8 cellular contexts compared by ENCODE assay signal in the genomic region with DNA sequence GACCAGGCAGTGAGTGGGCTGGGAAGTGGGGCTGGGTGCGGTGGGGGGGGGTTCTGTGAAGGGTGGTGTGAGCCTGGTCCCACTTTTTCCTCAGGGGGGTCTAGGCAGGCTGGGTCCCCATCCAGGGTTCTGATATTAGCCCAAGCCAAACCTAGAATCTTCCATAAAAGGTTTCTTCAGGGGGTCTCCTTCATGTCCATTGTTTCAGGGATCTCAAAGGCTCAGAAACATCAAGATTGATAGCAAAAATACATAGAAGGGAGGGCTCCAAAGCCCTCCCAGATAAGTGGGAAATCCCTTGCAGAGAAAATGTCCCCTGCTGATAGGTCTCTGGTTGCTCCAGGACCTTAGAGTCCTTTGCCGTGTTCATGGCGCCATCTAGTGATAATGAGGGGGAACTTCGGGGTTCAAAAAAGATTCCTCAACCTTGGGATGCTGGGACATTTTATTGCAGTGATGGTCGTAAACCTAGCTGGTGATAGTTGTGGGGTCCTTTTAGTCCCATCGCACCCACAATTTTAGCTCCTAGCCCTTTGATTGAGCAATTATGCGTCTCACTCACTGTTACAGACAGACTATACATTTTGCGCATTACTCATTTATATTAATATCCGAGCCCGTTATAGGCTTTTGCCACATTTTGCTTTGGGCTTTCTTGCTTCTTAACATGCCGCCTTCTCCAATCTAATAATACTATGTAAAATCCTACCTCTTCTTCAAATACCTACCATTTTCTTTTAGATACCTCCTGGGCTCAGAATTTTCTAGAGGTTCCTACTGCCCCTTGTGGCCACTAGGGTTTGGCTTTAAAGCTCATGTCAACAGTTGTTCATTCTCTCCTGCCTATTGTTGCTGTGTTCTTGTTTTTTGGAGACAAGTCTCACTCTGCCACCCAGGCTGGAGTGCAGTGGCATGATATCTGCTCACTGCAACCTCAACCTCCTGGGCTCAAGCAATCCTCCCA. TPM values are rescaled to one million over a fixed set of nuclear protein-coding genes. Genes with fewer than 3 reads are reported as not detected.
DNase-seq lines count a peak whose midpoint lies in the region; ATAC-seq and TF ChIP-seq lines count a peak whose summit lies in the region.

No MANE protein-coding gene starts in this region.

- H3K4me1 ChIP-seq in transverse colon = peaks cover 0 to 6% (median 3%) of the 10 kb centered on the region in 4 donors

- H3K27me3 ChIP-seq in WERI-Rb-1 (ENCODE audit: insufficient read depth, low read depth, severe bottlenecking) = no peaks in the 10 kb centered on the region
- H3K27me3 ChIP-seq in transverse colon = peaks cover 13% of the 10 kb centered on the region

- intact Hi-C loops in transverse colon (cut with DNase I; ENCODE audit: low total_unique reads) = no loop called here

- no peak for TF ChIP-seq EP300 in transverse colon (IDR thresholded peaks at IDR 0.05; ENCODE audit: low read depth)

- TF ChIP-seq CTCF in WERI-Rb-1 (IDR thresholded peaks at IDR 0.05; ENCODE audit: low read depth, low read length) (peak; percentile 79), endothelial cell (IDR thresholded peaks at IDR 0.05; ENCODE audit: unreplicated experiment) (peak; percentile 77), transverse colon (IDR thresholded peaks at IDR 0.05) (peak; percentile 64 to 79 (median 72))

- H3K9me3 ChIP-seq in WERI-Rb-1 (ENCODE audit: severe bottlenecking) = no peaks in the 10 kb centered on the region
- H3K9me3 ChIP-seq in transverse colon = no peaks in the 10 kb centered on the region

- DNase-seq in C1 segment of cervical spinal cord (lab: John Stamatoyannopoulos, UW) (peak in 8 of 14 donors; percentile 1 to 28 (median 18)), GOT3 (lab: John Stamatoyannopoulos, UW) (peak; percentile 37), NCI-H2227 (lab: John Stamatoyannopoulos, UW; ENCODE audit: unreplicated experiment) (peak; percentile 83), WERI-Rb-1 (peak; percentile 80), endothelial cell (ENCODE audit: low spot score) (peak; percentile 61), midbrain (lab: John Stamatoyannopoulos, UW) (peak; percentile 65), transverse colon (peak; percentile 50)

- peaks cover 29% of the 10 kb centered on the region for H3K4me1 Mint-ChIP-seq in endothelial cell (ENCODE audit: unreplicated experiment)

- H3K27ac Mint-ChIP-seq in endothelial cell (ENCODE audit: unreplicated experiment) = peak overlapping the region; percentile 3

- no peak for ATAC-seq in HG02588 (IDR thresholded peaks at IDR 0.05; ENCODE audit: unreplicated experiment)

- in situ Hi-C loops in transverse colon (cut with MboI; ENCODE audit: low pct_ligation_motif_present in 1 of 4, low pct_unique_long_range_greater_than_20kb in 1 of 4, low sequenced_read_pairs in 3 of 4) = loop anchor here in 1 of 4 donors (25.0 kb wide), 2 partner anchors 245 to 345 kb away; no protein-coding TSS in a partner anchor

- 18 to 22% methylated on average over 7 to 11 of the region's 11 CpGs for WGBS in transverse colon (ENCODE audit: low coverage in 1 of 2), 2 donors

- no peak for TF ChIP-seq POLR2A in transverse colon (IDR thresholded peaks at IDR 0.05)

- peaks cover 98% of the 10 kb centered on the region for H3K36me3 ChIP-seq in WERI-Rb-1
- no peaks in the 10 kb centered on the region for H3K36me3 ChIP-seq in transverse colon

- H3K27ac ChIP-seq in WERI-Rb-1 (peak overlapping the region; percentile 23), transverse colon (no peak overlapping the region)

- peak overlapping the region; percentile 43 for H3K4me3 Mint-ChIP-seq in endothelial cell (ENCODE audit: unreplicated experiment)

- H3K4me3 ChIP-seq in WERI-Rb-1 (ENCODE audit: low read depth, low read length) (no peak overlapping the region), transverse colon (no peak overlapping the region)

- peaks cover 43% of the 10 kb centered on the region for H3K36me3 Mint-ChIP-seq in endothelial cell (ENCODE audit: low read depth, unreplicated experiment)

- no peaks in the 10 kb centered on the region for H3K9me3 Mint-ChIP-seq in endothelial cell (ENCODE audit: unreplicated experiment)

- H3K27me3 Mint-ChIP-seq in endothelial cell (ENCODE audit: unreplicated experiment) = peaks cover 4% of the 10 kb centered on the region

RNA-seq across cellular contexts. Expression of a gene that starts 35.1 kb away (rescaled TPM):
- total RNA-seq in endothelial cell (ENCODE audit: unreplicated experiment) (298 TPM), transverse colon (under 1 TPM in 1 of 4 donors, not detected in 3; under 0.01 TPM)

Comparison
In these comparisons a context has a peak if more than half of its experiments do, and no peak if none do; other contexts are left out.
1. DNase-seq: peak in every context shown above with its lines; median percentile 83 in NCI-H2227; 80 in WERI-Rb-1; 65 in midbrain; 61 in endothelial cell; 50 in transverse colon; 37 in GOT3; 18 in C1 segment of cervical spinal cord.
2. RNA of a gene that starts 35.1 kb away (total RNA-seq): 298 TPM in endothelial cell (single experiment); under 0.01 TPM in transverse colon; every median in the first group is over 100 times any median in the second.
3. Peak in every context shown above with its lines, with median percentiles within 50 percentile points of each other: CTCF ChIP-seq.